In genomic region chr13:59157181-59157580, GRCh38 we compare ENCODE assay signal across 19 cellular contexts.
A peak's percentile ranks its signal among the peaks of the same experiment; 100 is the strongest.
DNase-seq lines count a peak whose midpoint lies in the region; ATAC-seq and TF ChIP-seq lines count a peak whose summit lies in the region.
"Had no signal": no experiment of that assay in that cellular context is flagged by ENCODE, and none has a peak within 500 bp of the region (broad histone marks: within the 10 kb centered on the region; RNA-seq: fewer than 3 reads in every experiment).

No MANE protein-coding gene starts in this region.

- TF ChIP-seq CTCF in foreskin keratinocyte (conservative IDR thresholded peaks at IDR 0.05) (no peak), BE2C (IDR thresholded peaks at IDR 0.05; ENCODE audit: low read depth, low read length) (no peak), mucosa of descending colon (IDR thresholded peaks at IDR 0.05) (no peak)

- peak; percentile 52 for DNase-seq in amniotic epithelial cell (ENCODE audit: low read depth)
- peak in 1 of 2 donors; percentile 22 for DNase-seq in foreskin keratinocyte
- DNase-seq in BE2C: no peak
- no peak for DNase-seq in NCI-H510A treated with DMSO at 0.1 percent for 48 hours (lab: John Stamatoyannopoulos, UW)
- no peak for DNase-seq in mucosa of descending colon
- DNase-seq: AML-193; CD4-positive, alpha-beta memory T cell; DMS153; DMS79; GDM1; HFFc6; IMR-90 had no signal

- H3K36me3 ChIP-seq in BE2C: no peaks in the 10 kb centered on the region
- H3K36me3 ChIP-seq in mucosa of descending colon (ENCODE audit: low read depth): no peaks in the 10 kb centered on the region
- H3K36me3 ChIP-seq: BLaER1 had no signal

- no peaks in the 10 kb centered on the region; the same call in 1 of the 2 replicates for H3K9me3 ChIP-seq in BE2C
- peaks cover 13% of the 10 kb centered on the region for H3K9me3 ChIP-seq in mucosa of descending colon
- H3K9me3 ChIP-seq: A549, BLaER1 had no signal

- H3K4me3 ChIP-seq in BE2C (ENCODE audit: low read depth, low read length) (no peak overlapping the region), mucosa of descending colon (no peak overlapping the region)
- H3K4me3 ChIP-seq: A549, BLaER1, K562 had no signal

- H3K4me1 ChIP-seq in foreskin keratinocyte: no peaks in the 10 kb centered on the region
- no peaks in the 10 kb centered on the region for H3K4me1 ChIP-seq in BE2C
- no peaks in the 10 kb centered on the region for H3K4me1 ChIP-seq in mucosa of descending colon (ENCODE audit: low read depth)
- H3K4me1 ChIP-seq: A549, BLaER1 had no signal

- intact Hi-C loops in mucosa of descending colon (cut with DNase I, micrococcal nuclease): no loop called here

- H3K27me3 ChIP-seq in foreskin keratinocyte (no peaks in the 10 kb centered on the region), BE2C (no peaks in the 10 kb centered on the region)
- H3K27me3 ChIP-seq: BLaER1 had no signal

- ATAC-seq in GM18502 (IDR thresholded peaks at IDR 0.05; ENCODE audit: poor library complexity, unreplicated experiment): peak; percentile 70
- ATAC-seq in HG02610 (IDR thresholded peaks at IDR 0.05; ENCODE audit: unreplicated experiment): peak; percentile 93
- ATAC-seq in foreskin keratinocyte: peak; percentile 41
- no peak for ATAC-seq in mucosa of descending colon
- ATAC-seq: A549, HCT116, K562 had no signal

- H3K27ac ChIP-seq in foreskin keratinocyte: no peak overlapping the region
- H3K27ac ChIP-seq: 22Rv1, A549, BLaER1 had no signal
